ENCODE assay signal across 19 cellular contexts in the genomic region with DNA sequence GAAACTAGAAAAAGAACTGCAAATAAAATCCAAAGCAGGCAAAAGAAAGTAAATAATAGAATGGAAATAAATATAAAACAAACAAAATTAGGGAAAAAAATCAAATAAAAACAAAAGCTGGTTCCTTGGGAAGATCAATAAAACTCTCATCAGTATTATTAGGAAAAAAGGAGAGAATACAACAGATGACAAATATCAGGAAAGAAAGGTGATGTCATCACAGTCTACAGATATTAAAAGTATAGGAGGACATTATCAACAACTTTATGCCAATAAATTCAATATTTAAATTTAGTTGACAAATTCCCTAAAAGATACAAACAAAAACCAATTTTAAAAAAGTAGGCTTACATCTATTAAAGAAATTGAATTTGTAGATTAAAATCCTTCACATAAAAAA.
DNase-seq lines count a peak whose midpoint lies in the region; ATAC-seq, FAIRE-seq and TF ChIP-seq lines count a peak whose summit lies in the region.
"Had no signal": no experiment of that assay in that cellular context is flagged by ENCODE, and none has a peak within 500 bp of the region (broad histone marks: within the 10 kb centered on the region; RNA-seq: fewer than 3 reads in every experiment).

No MANE protein-coding gene starts in this region.

- no peaks in the 10 kb centered on the region for H3K27me3 Mint-ChIP-seq in CD8-positive, alpha-beta T cell (ENCODE audit: low read depth)
- H3K27me3 Mint-ChIP-seq: CD4-positive, alpha-beta memory T cell had no signal

- intact Hi-C loops in CD8-positive, alpha-beta T cell (cut with DNase I, micrococcal nuclease): no loop called here
- intact Hi-C loops in pancreas (cut with DNase I): no loop called here

- no peaks in the 10 kb centered on the region for H3K27me3 ChIP-seq in CD8-positive, alpha-beta T cell (ENCODE audit: insufficient read depth, low read length)
- no peaks in the 10 kb centered on the region for H3K27me3 ChIP-seq in pancreas

- no peaks in the 10 kb centered on the region for H3K4me1 ChIP-seq in CD8-positive, alpha-beta T cell (ENCODE audit: insufficient read depth, low read length)
- H3K4me1 ChIP-seq in HEK293 (ENCODE audit: control insufficient read depth, insufficient read depth, low read length) (no peaks in the 10 kb centered on the region), pancreas (peaks cover 0 to 3% (median 0%) of the 10 kb centered on the region in 3 donors)
- H3K4me1 ChIP-seq: Caco-2 had no signal

- peaks cover 46% of the 10 kb centered on the region for H3K4me1 Mint-ChIP-seq in CD8-positive, alpha-beta T cell (ENCODE audit: low read depth)

- H3K9me3 Mint-ChIP-seq in CD8-positive, alpha-beta T cell: peaks cover 17% of the 10 kb centered on the region

- H3K36me3 ChIP-seq in CD8-positive, alpha-beta T cell (ENCODE audit: insufficient read depth, low read length): no peaks in the 10 kb centered on the region
- H3K36me3 ChIP-seq in HEK293 (ENCODE audit: control insufficient read depth in 2 of 2, insufficient read depth in 1 of 2, low read length in 2 of 2): no peaks in the 10 kb centered on the region
- no peaks in the 10 kb centered on the region for H3K36me3 ChIP-seq in pancreas

- H3K27ac Mint-ChIP-seq in CD8-positive, alpha-beta T cell: peak overlapping the region; percentile 69
- H3K27ac Mint-ChIP-seq: HFFc6 had no signal

- peaks cover 35% of the 10 kb centered on the region for H3K36me3 Mint-ChIP-seq in CD8-positive, alpha-beta T cell

- no peak for ATAC-seq in CD8-positive, alpha-beta T cell
- ATAC-seq in pancreas: no peak
- ATAC-seq: GM12878 had no signal

- H3K27ac ChIP-seq in CD8-positive, alpha-beta T cell (ENCODE audit: low read depth, low read length): no peak overlapping the region
- H3K27ac ChIP-seq in HEK293 (ENCODE audit: extremely low read depth, low read depth, low read length) (no peak overlapping the region), pancreas (no peak overlapping the region)
- H3K27ac ChIP-seq: GM23248 had no signal

- peak; percentile 10 for FAIRE-seq in colon (lab: Jason Lieb, UNC)
- peak; percentile 60 for FAIRE-seq in pancreas (lab: Jason Lieb, UNC)
- FAIRE-seq: G401.6, GM12878, GM19239, H1 had no signal

- peaks cover 4% of the 10 kb centered on the region for H3K9me3 ChIP-seq in CD8-positive, alpha-beta T cell (ENCODE audit: low read length)
- H3K9me3 ChIP-seq in HEK293 (ENCODE audit: control insufficient read depth, insufficient read depth, low read depth, low read length): no peaks in the 10 kb centered on the region
- H3K9me3 ChIP-seq in pancreas: no peaks in the 10 kb centered on the region
- H3K9me3 ChIP-seq: Caco-2 had no signal

- no peak for TF ChIP-seq CTCF in CD8-positive, alpha-beta T cell (IDR thresholded peaks at IDR 0.05)
- no peak for TF ChIP-seq CTCF in HEK293 (tag by site-specific recombination; IDR thresholded peaks at IDR 0.05)
- no peak for TF ChIP-seq CTCF in pancreas (IDR thresholded peaks at IDR 0.05)

- no peak for DNase-seq in CD8-positive, alpha-beta T cell
- no peak for DNase-seq in pancreas
- no peak for DNase-seq in kidney tubule cell (ENCODE audit: low spot score)
- no peak for DNase-seq in nucleus accumbens (lab: John Stamatoyannopoulos, UW)
- DNase-seq: C1 segment of cervical spinal cord; Caco-2; CD4-positive, alpha-beta memory T cell; DMS153; DND-41; GM23248; H7; HCEC 1CT; HFFc6 had no signal

- POLR2A ChIA-PET in CD8-positive, alpha-beta T cell (lab: Charles Lee): no interaction called here
- POLR2A ChIA-PET in HEK293 (lab: Yijun Ruan, JAX): no interaction called here

- no peak overlapping the region for H3K4me3 Mint-ChIP-seq in CD8-positive, alpha-beta T cell
- H3K4me3 Mint-ChIP-seq: HFFc6 had no signal

- no peak overlapping the region for H3K4me3 ChIP-seq in CD8-positive, alpha-beta T cell (ENCODE audit: low read depth, low read length)
- H3K4me3 ChIP-seq in HEK293 (ENCODE audit: low read depth, low read length) (no peak overlapping the region), pancreas (no peak overlapping the region)
- H3K4me3 ChIP-seq: GM12878, GM23248 had no signal

- CTCF ChIA-PET in CD8-positive, alpha-beta T cell (lab: Charles Lee): interaction anchor here (0.6 kb wide), 1 partner anchor 50 kb away, joined by 5 read pairs; no protein-coding TSS in a partner anchor
- CTCF ChIA-PET in HEK293 (lab: Yijun Ruan, JAX): no interaction called here

TF ChIP-seq in HEK293, 187 proteins besides CTCF, POLR2A, EP300 and RAD21:
- TF ChIP-seq, protein P1, sequence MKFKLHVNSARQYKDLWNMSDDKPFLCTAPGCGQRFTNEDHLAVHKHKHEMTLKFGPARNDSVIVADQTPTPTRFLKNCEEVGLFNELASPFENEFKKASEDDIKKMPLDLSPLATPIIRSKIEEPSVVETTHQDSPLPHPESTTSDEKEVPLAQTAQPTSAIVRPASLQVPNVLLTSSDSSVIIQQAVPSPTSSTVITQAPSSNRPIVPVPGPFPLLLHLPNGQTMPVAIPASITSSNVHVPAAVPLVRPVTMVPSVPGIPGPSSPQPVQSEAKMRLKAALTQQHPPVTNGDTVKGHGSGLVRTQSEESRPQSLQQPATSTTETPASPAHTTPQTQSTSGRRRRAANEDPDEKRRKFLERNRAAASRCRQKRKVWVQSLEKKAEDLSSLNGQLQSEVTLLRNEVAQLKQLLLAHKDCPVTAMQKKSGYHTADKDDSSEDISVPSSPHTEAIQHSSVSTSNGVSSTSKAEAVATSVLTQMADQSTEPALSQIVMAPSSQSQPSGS (tag by site-specific recombination; IDR thresholded peaks at IDR 0.05; ENCODE audit: low read depth): 0 out of 2 replicates have a peak, but pooled peaks have one; percentile 51
- TF ChIP-seq ZNF2 (tag by site-specific recombination; IDR thresholded peaks at IDR 0.05): no peak
